ENCODE assay signal across 8 cellular contexts in genomic region chr12:108691995-108692808, GRCh38. TPM values are rescaled to one million over a fixed set of nuclear protein-coding genes. Genes with fewer than 3 reads are reported as not detected.
A peak's percentile ranks its signal among the peaks of the same experiment; 100 is the strongest.
DNase-seq lines count a peak whose midpoint lies in the region; ATAC-seq and TF ChIP-seq lines count a peak whose summit lies in the region.

No MANE protein-coding gene starts in this region.

- peak overlapping the region; percentile 52 for H3K4me3 Mint-ChIP-seq in central memory CD8-positive, alpha-beta T cell

- no peaks in the 10 kb centered on the region for H3K27me3 Mint-ChIP-seq in central memory CD8-positive, alpha-beta T cell

- 12 to 13% methylated on average over 9 of the region's 9 CpGs for WGBS in lung, 2 donors

- H3K36me3 Mint-ChIP-seq in central memory CD8-positive, alpha-beta T cell (ENCODE audit: insufficient read depth) = no peaks in the 10 kb centered on the region

- peak overlapping the region; percentile 96 to 98 for H3K27ac ChIP-seq in lung (ENCODE audit: low read depth in 1 of 2, low read length in 1 of 2)
- peak overlapping the region; percentile 80 to 94 for H3K27ac ChIP-seq in tibial artery

- H3K36me3 ChIP-seq in lung (ENCODE audit: control insufficient read depth in 2 of 2, insufficient read depth in 2 of 2, low read length in 2 of 2) = no peaks in the 10 kb centered on the region
- no peaks in the 10 kb centered on the region for H3K36me3 ChIP-seq in tibial artery

- TF ChIP-seq CTCF in lung (IDR thresholded peaks at IDR 0.05; ENCODE audit: control extremely low read depth, extremely low read depth) (no peak), tibial artery (IDR thresholded peaks at IDR 0.05) (no peak)

- intact Hi-C loops in tibial artery (cut with DNase I; ENCODE audit: low total_unique reads) = loop anchor here (5.0 kb wide), 1 partner anchor 40 kb away; the partner anchor contains the start of gene CORO1C

- no peak overlapping the region for H3K4me3 ChIP-seq in lung
- H3K4me3 ChIP-seq in tibial artery = peak overlapping the region; percentile 17 to 30

- ATAC-seq in HG03520 (IDR thresholded peaks at IDR 0.05; ENCODE audit: unreplicated experiment) = peak; percentile 3
- ATAC-seq in central memory CD8-positive, alpha-beta T cell (replicated peaks; ENCODE audit: extremely low read depth, poor library complexity, severe bottlenecking) = peak; percentile 11
- ATAC-seq in lung (ENCODE audit: insufficient read depth, low FRiP score) = peak; percentile 5

- peaks cover 17 to 28% of the 10 kb centered on the region in 2 donors for H3K4me1 ChIP-seq in lung (ENCODE audit: control insufficient read depth in 2 of 2, insufficient read depth in 2 of 2, low read length in 2 of 2)
- H3K4me1 ChIP-seq in tibial artery = peaks cover 5 to 95% (median 71%) of the 10 kb centered on the region in 4 donors

- H3K9me3 ChIP-seq in lung (ENCODE audit: control insufficient read depth in 2 of 2, insufficient read depth in 1 of 2, low read length in 1 of 2) (no peaks in the 10 kb centered on the region), tibial artery (no peaks in the 10 kb centered on the region)

- H3K27me3 ChIP-seq in lung (ENCODE audit: control insufficient read depth, insufficient read depth) (no peaks in the 10 kb centered on the region), tibial artery (no peaks in the 10 kb centered on the region)

- peak overlapping the region; percentile 50 for H3K27ac Mint-ChIP-seq in central memory CD8-positive, alpha-beta T cell (ENCODE audit: low read depth)

- no peaks in the 10 kb centered on the region for H3K9me3 Mint-ChIP-seq in central memory CD8-positive, alpha-beta T cell

- H3K4me1 Mint-ChIP-seq in central memory CD8-positive, alpha-beta T cell = peaks cover 37% of the 10 kb centered on the region

- DNase-seq in NOMO-1 (lab: John Stamatoyannopoulos, UW; ENCODE audit: unreplicated experiment in 2 of 2) (peak; percentile 55 to 64), NOMO-1 treated with dmso at 0.1 percent for 144 hours (lab: John Stamatoyannopoulos, UW; ENCODE audit: unreplicated experiment) (no peak), OCI-M1 (lab: John Stamatoyannopoulos, UW) (peak; percentile 65), lung (ENCODE audit: low spot score) (peak; percentile 67), tibial artery (peak in 1 of 2 donors; percentile 36), mucosa of gallbladder (ENCODE audit: low spot score) (no peak)
- no peak for DNase-seq in central memory CD8-positive, alpha-beta T cell (ENCODE audit: low spot score in 2 of 2)

RNA-seq across cellular contexts. Expression of gene CORO1C, which starts 39.1 kb away (rescaled TPM):
- 100 to 1,000 TPM; 117 to 227 TPM for total RNA-seq in lung
- polyA plus RNA-seq in lung = 10 to 100 TPM; 36.4 to 93.5 TPM
- 194 TPM for total RNA-seq in mucosa of gallbladder

RNA-seq across cellular contexts. Expression of gene SELPLG, which starts 58.5 kb away (rescaled TPM):
- total RNA-seq in lung (10 to 100 TPM; 11.3 to 47.2 TPM), mucosa of gallbladder (22.4 TPM)
- 10 to 100 TPM; 13.8 to 97.0 TPM for polyA plus RNA-seq in lung

Comparison
In these comparisons a context has a peak if more than half of its experiments do, and no peak if none do; other contexts are left out.
1. DNase-seq: peak in NOMO-1 (2 of 2), OCI-M1 (single experiment) and lung (single experiment); none in NOMO-1 treated with dmso at 0.1 percent for 144 hours (single experiment), central memory CD8-positive, alpha-beta T cell (0 of 2) and mucosa of gallbladder (single experiment).
2. Peak in every context shown above with its lines, with median percentiles within 50 percentile points of each other: ATAC-seq.